Comparison of ENCODE assay signal across 26 cellular contexts in the genomic region with DNA sequence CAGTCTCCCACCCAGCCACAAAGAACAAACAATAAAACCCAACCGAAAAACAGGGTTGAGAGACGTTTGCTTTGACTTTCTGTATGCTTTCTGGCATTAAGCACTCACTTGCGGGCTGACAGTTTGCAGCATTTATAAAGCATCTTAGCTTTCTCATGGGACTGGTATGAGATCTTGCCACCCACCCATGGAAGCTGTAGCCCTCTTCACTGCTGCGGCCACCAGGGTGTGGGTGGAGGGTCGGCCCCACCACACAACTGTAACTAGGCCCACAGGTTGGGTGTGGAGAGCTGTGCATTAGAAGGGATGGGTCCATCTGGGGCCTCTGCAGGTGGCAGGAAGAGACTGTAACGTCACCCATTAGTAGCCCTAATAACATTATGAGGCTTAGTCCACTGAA.
DNase-seq lines count a peak whose midpoint lies in the region; ATAC-seq and TF ChIP-seq lines count a peak whose summit lies in the region.
"Had no signal": no experiment of that assay in that cellular context is flagged by ENCODE, and none has a peak within 500 bp of the region (broad histone marks: within the 10 kb centered on the region; RNA-seq: fewer than 3 reads in every experiment).

No MANE protein-coding gene starts in this region.

- no peak overlapping the region for H3K14ac ChIP-seq in trophoblast cell (ENCODE audit: low read length)

- H4K91ac ChIP-seq in trophoblast cell (ENCODE audit: low read depth, low read length), result peak overlapping the region; percentile 55

- H3K18ac ChIP-seq in trophoblast cell (ENCODE audit: low read length), result no peak overlapping the region

- H4K20me1 ChIP-seq in mammary epithelial cell (ENCODE audit: insufficient read depth, low read length), result peaks cover 2% of the 10 kb centered on the region

- ATAC-seq in naive thymus-derived CD8-positive, alpha-beta T cell, result no peak
- ATAC-seq in psoas muscle, result no peak
- ATAC-seq: activated T-cell treated with anti-CD3 and anti-CD28 coated beads, Interleukin-2, amount 50 U/mL, for 4 hours; left cardiac atrium; stimulated activated naive B cell treated with anti-CD40 and anti-IgM and Interleukin-4, amounts not matched to agents 10 μg/mL and 1 μg/mL and 100 μg/mL, for 72 hours had no signal

- H3K27me3 Mint-ChIP-seq in naive thymus-derived CD8-positive, alpha-beta T cell, result peaks cover 0 to 10% (median 0%) of the 10 kb centered on the region in 5 donors
- H3K27me3 Mint-ChIP-seq: CD4-positive, alpha-beta T cell; stimulated activated naive B cell treated with anti-CD40 and anti-IgM and Interleukin-4, amounts not matched to agents 10 μg/mL and 1 μg/mL and 100 μg/mL, for 72 hours had no signal

- H3K27ac Mint-ChIP-seq in naive thymus-derived CD8-positive, alpha-beta T cell, result no peak overlapping the region
- H3K27ac Mint-ChIP-seq: CD4-positive, alpha-beta T cell; HFFc6; progenitor cell of endocrine pancreas; stimulated activated naive B cell treated with anti-CD40 and anti-IgM and Interleukin-4, amounts not matched to agents 10 μg/mL and 1 μg/mL and 100 μg/mL, for 72 hours; T-helper 1 cell treated with Interleukin-12 subunit alpha and Interleukin-12 subunit beta and Interleukin-4 antibody, amounts not matched to agents 30 μg/mL and 1 μg/mL, for 36 hours had no signal

- intact Hi-C loops in breast epithelium (cut with DNase I; ENCODE audit: low total_unique reads), result no loop called here
- intact Hi-C loops in mammary epithelial cell (cut with micrococcal nuclease), result no loop called here
- intact Hi-C loops in esophagus muscularis mucosa (cut with DNase I), result loop anchor here (5.0 to 10.0 kb wide), 2 partner anchors 99 to 166 kb away; a partner anchor contains a TSS
- intact Hi-C loops in vagina (cut with DNase I), result no loop called here
- intact Hi-C loops in psoas muscle (cut with DNase I), result no loop called here

- H2AFZ ChIP-seq in mammary epithelial cell (ENCODE audit: low read depth, low read length), result no peak overlapping the region
- no peak overlapping the region for H2AFZ ChIP-seq in trophoblast cell (ENCODE audit: insufficient read depth, low read length, poor library complexity)

- WGBS in mammary epithelial cell (ENCODE audit: low coverage, missing lambda C conversion rate), result 76% methylated on average over 6 of the region's 6 CpGs
- 49% methylated on average over 3 of the region's 6 CpGs for WGBS in esophagus muscularis mucosa
- no CpG with 5 or more reads among the region's 6 CpGs for WGBS in trophoblast cell (ENCODE audit: extremely low coverage, insufficient coverage, insufficient read length)
- 64 to 80% (median 79%) methylated on average over 6 of the region's 6 CpGs for WGBS in psoas muscle, 3 donors

- H3K27ac ChIP-seq in breast epithelium (peak overlapping the region; percentile 25 to 84), mammary epithelial cell (ENCODE audit: insufficient read depth, low read depth, low read length) (no peak overlapping the region), esophagus muscularis mucosa (replicated peaks in 1 of 4) (peak overlapping the region; percentile 5 to 80 (median 72)), trophoblast cell (ENCODE audit: low read depth, low read length) (no peak overlapping the region), vagina (peak overlapping the region; percentile 59), psoas muscle (no peak overlapping the region)

- TF ChIP-seq CTCF in breast epithelium (IDR thresholded peaks at IDR 0.05), result no peak
- TF ChIP-seq CTCF in mammary epithelial cell (conservative IDR thresholded peaks at IDR 0.05 in 1 of 2, IDR thresholded peaks at IDR 0.05 in 1 of 2; ENCODE audit: extremely low read depth in 1 of 2, insufficient read depth in 1 of 2, low read depth in 1 of 2, low read length in 2 of 2), result no peak
- TF ChIP-seq CTCF in esophagus muscularis mucosa (IDR thresholded peaks at IDR 0.05), result no peak
- TF ChIP-seq CTCF in vagina (IDR thresholded peaks at IDR 0.05), result no peak
- no peak for TF ChIP-seq CTCF in psoas muscle (IDR thresholded peaks at IDR 0.05)

- H3K36me3 Mint-ChIP-seq in naive thymus-derived CD8-positive, alpha-beta T cell, result no peaks in the 10 kb centered on the region
- H3K36me3 Mint-ChIP-seq: stimulated activated naive B cell treated with anti-CD40 and anti-IgM and Interleukin-4, amounts not matched to agents 10 μg/mL and 1 μg/mL and 100 μg/mL, for 72 hours had no signal

- no peak overlapping the region for H4K12ac ChIP-seq in trophoblast cell (ENCODE audit: low read depth, low read length)

- no peaks in the 10 kb centered on the region for H3K9me3 ChIP-seq in breast epithelium
- no peaks in the 10 kb centered on the region for H3K9me3 ChIP-seq in mammary epithelial cell (replicated peaks; ENCODE audit: insufficient read depth, low read length)
- H3K9me3 ChIP-seq in esophagus muscularis mucosa, result no peaks in the 10 kb centered on the region
- no peaks in the 10 kb centered on the region for H3K9me3 ChIP-seq in trophoblast cell (ENCODE audit: insufficient read depth, low read depth, low read length)
- H3K9me3 ChIP-seq in vagina, result no peaks in the 10 kb centered on the region
- no peaks in the 10 kb centered on the region for H3K9me3 ChIP-seq in psoas muscle

- no peak overlapping the region for H2BK5ac ChIP-seq in trophoblast cell (ENCODE audit: low read depth, low read length, poor library complexity)

- no peak overlapping the region for H3K4me3 Mint-ChIP-seq in naive thymus-derived CD8-positive, alpha-beta T cell
- H3K4me3 Mint-ChIP-seq: activated T-cell treated with anti-CD3 and anti-CD28 coated beads, Interleukin-2, amount 50 U/mL, for 4 hours; CD4-positive, alpha-beta T cell; HFFc6; neural crest cell; stimulated activated naive B cell treated with anti-CD40 and anti-IgM and Interleukin-4, amounts not matched to agents 10 μg/mL and 1 μg/mL and 100 μg/mL, for 72 hours; T-helper 1 cell treated with Interleukin-12 subunit alpha and Interleukin-12 subunit beta and Interleukin-4 antibody, amounts not matched to agents 30 μg/mL and 1 μg/mL, for 36 hours had no signal

- no peaks in the 10 kb centered on the region for H3K27me3 ChIP-seq in breast epithelium
- H3K27me3 ChIP-seq in mammary epithelial cell (ENCODE audit: insufficient read depth, low read length), result peaks cover 15% of the 10 kb centered on the region
- H3K27me3 ChIP-seq in esophagus muscularis mucosa, result no peaks in the 10 kb centered on the region
- H3K27me3 ChIP-seq in trophoblast cell (ENCODE audit: insufficient read depth, low read length), result no peaks in the 10 kb centered on the region
- no peaks in the 10 kb centered on the region for H3K27me3 ChIP-seq in vagina
- H3K27me3 ChIP-seq in psoas muscle (ENCODE audit: insufficient read depth in 3 of 3, low read length in 2 of 3), result no peaks in the 10 kb centered on the region

- dilution Hi-C loops in mammary epithelial cell (cut with HindIII; ENCODE audit: low sequenced_read_pairs), result no loop called here

- H3K9me3 Mint-ChIP-seq in naive thymus-derived CD8-positive, alpha-beta T cell, result no peaks in the 10 kb centered on the region
- H3K9me3 Mint-ChIP-seq: activated T-cell treated with anti-CD3 and anti-CD28 coated beads, Interleukin-2, amount 50 U/mL, for 4 hours; CD4-positive, alpha-beta T cell; neural crest cell; stimulated activated naive B cell treated with anti-CD40 and anti-IgM and Interleukin-4, amounts not matched to agents 10 μg/mL and 1 μg/mL and 100 μg/mL, for 72 hours; T-helper 1 cell treated with Interleukin-12 subunit alpha and Interleukin-12 subunit beta and Interleukin-4 antibody, amounts not matched to agents 30 μg/mL and 1 μg/mL, for 36 hours had no signal

- no peaks in the 10 kb centered on the region for H3K36me3 ChIP-seq in breast epithelium
- no peaks in the 10 kb centered on the region for H3K36me3 ChIP-seq in mammary epithelial cell (ENCODE audit: insufficient read depth, low read length)
- H3K36me3 ChIP-seq in esophagus muscularis mucosa, result no peaks in the 10 kb centered on the region
- H3K36me3 ChIP-seq in trophoblast cell (ENCODE audit: control insufficient read depth in 1 of 2, insufficient read depth in 2 of 2, low read length in 2 of 2), result no peaks in the 10 kb centered on the region
- no peaks in the 10 kb centered on the region for H3K36me3 ChIP-seq in vagina
- H3K36me3 ChIP-seq in psoas muscle (ENCODE audit: insufficient read depth in 1 of 2, low read depth in 1 of 2), result no peaks in the 10 kb centered on the region

- POLR2A ChIA-PET in naive thymus-derived CD8-positive, alpha-beta T cell (lab: Charles Lee), result no interaction called here

- no peak overlapping the region for H3K4me2 ChIP-seq in mammary epithelial cell (ENCODE audit: insufficient read depth, low read depth, low read length)
- no peak overlapping the region for H3K4me2 ChIP-seq in trophoblast cell (ENCODE audit: low read length)
- H3K4me2 ChIP-seq: SK-N-SH had no signal

- H2AK5ac ChIP-seq in trophoblast cell (ENCODE audit: low read length), result no peak overlapping the region

- peaks cover 6% of the 10 kb centered on the region for H3K79me1 ChIP-seq in trophoblast cell (ENCODE audit: low read length)

- no peak for TF ChIP-seq EP300 in esophagus muscularis mucosa (IDR thresholded peaks at IDR 0.05)

- no TSS peak for BruUV-seq in mammary epithelial cell (replicated peaks; lab: Mats Ljungman, UMichigan)

- no peak overlapping the region for H2BK120ac ChIP-seq in trophoblast cell (ENCODE audit: insufficient read depth, low read length, poor library complexity)

- H3K4me1 Mint-ChIP-seq in naive thymus-derived CD8-positive, alpha-beta T cell, result peaks cover 0 to 5% (median 1%) of the 10 kb centered on the region in 4 donors

- H3K23ac ChIP-seq in trophoblast cell (ENCODE audit: low read length), result no peak overlapping the region

- H2BK12ac ChIP-seq in trophoblast cell (ENCODE audit: low read length), result no peak overlapping the region

- no peak overlapping the region for H3K9ac ChIP-seq in mammary epithelial cell (ENCODE audit: insufficient read depth, low read length)
- H3K9ac ChIP-seq in trophoblast cell (ENCODE audit: low read length), result no peak overlapping the region
- H3K9ac ChIP-seq: SK-N-SH had no signal

- H3K79me2 ChIP-seq in mammary epithelial cell (ENCODE audit: insufficient read depth, low read length) (no peaks in the 10 kb centered on the region), trophoblast cell (ENCODE audit: control insufficient read depth, insufficient read depth, low read length, poor library complexity) (no peaks in the 10 kb centered on the region)

- no peak for TF ChIP-seq POLR2A in breast epithelium (IDR thresholded peaks at IDR 0.05)
- no peak for TF ChIP-seq POLR2A in esophagus muscularis mucosa (IDR thresholded peaks at IDR 0.05; ENCODE audit: low read depth)
- no peak for TF ChIP-seq POLR2A in vagina (IDR thresholded peaks at IDR 0.05)

- H4K8ac ChIP-seq in trophoblast cell (ENCODE audit: low read depth, low read length), result no peak overlapping the region

- CTCF ChIA-PET in mammary epithelial cell (lab: Charles Lee; ENCODE audit: low non-redundant PET), result no interaction called here

- H3K4ac ChIP-seq in trophoblast cell (ENCODE audit: low read depth, low read length), result no peak overlapping the region

- in situ Hi-C loops in mammary epithelial cell (cut with MboI; ENCODE audit: low sequenced_read_pairs in 2 of 2), result no loop called here

- DNase-seq in breast epithelium (ENCODE audit: low spot score in 2 of 2) (no peak), mammary epithelial cell (no peak), esophagus muscularis mucosa (ENCODE audit: extremely low spot score) (peak; percentile 53), trophoblast cell (no peak), vagina (ENCODE audit: extremely low spot score in 2 of 2) (peak in 1 of 2 donors; percentile 52), hippocampal formation (lab: John Stamatoyannopoulos, UW) (no peak), psoas muscle (no peak)
- DNase-seq in naive thymus-derived CD8-positive, alpha-beta T cell, result no peak
- DNase-seq: activated CD4-positive, alpha-beta T cell treated with anti-CD3 and anti-CD28 coated beads, Interleukin-2, amount 50 U/mL, for 1 hour; activated CD4-positive, CD25-positive, alpha-beta regulatory T cell; activated gamma-delta T cell treated with Interleukin-2 at 50 U/mL for 16 hours; activated T-cell treated with anti-CD3 and anti-CD28 coated beads, Interleukin-2, amount 50 U/mL, for 4 hours; CD4-positive, alpha-beta T cell; cerebellar nuclear complex; HFFc6; left cardiac atrium; NCI-H1092; NCI-H1694 treated with DMSO at 0.1 percent for 48 hours; NCI-H510A treated with DMSO at 0.1 percent for 48 hours; OCI-M1; stimulated activated CD4-positive, alpha-beta T cell treated with anti-CD3 and anti-CD28 coated beads, Interleukin-15, amount 100 ng/mL, for 24 hours; stimulated activated naive B cell treated with anti-CD40 and anti-IgM and Interleukin-4, amounts not matched to agents 10 μg/mL and 1 μg/mL and 100 μg/mL, for 72 hours had no signal

- peaks cover 3 to 17% of the 10 kb centered on the region in 2 donors for H3K4me1 ChIP-seq in breast epithelium
- peaks cover 6% of the 10 kb centered on the region for H3K4me1 ChIP-seq in mammary epithelial cell (ENCODE audit: insufficient read depth, low read length)
- H3K4me1 ChIP-seq in esophagus muscularis mucosa, result peaks cover 9 to 51% (median 47%) of the 10 kb centered on the region in 4 donors
- H3K4me1 ChIP-seq in trophoblast cell (ENCODE audit: control insufficient read depth in 1 of 2, insufficient read depth in 2 of 2, low read length in 2 of 2), result peaks cover 22 to 29% of the 10 kb centered on the region in 2 experiments
- peaks cover 42% of the 10 kb centered on the region for H3K4me1 ChIP-seq in vagina
- H3K4me1 ChIP-seq in psoas muscle, result peaks cover 5% of the 10 kb centered on the region

- no peak overlapping the region for H3K4me3 ChIP-seq in breast epithelium
- no peak overlapping the region for H3K4me3 ChIP-seq in mammary epithelial cell (replicated peaks in 1 of 3; ENCODE audit: insufficient read depth in 1 of 3, low read depth in 2 of 3, low read length in 3 of 3)
- no peak overlapping the region for H3K4me3 ChIP-seq in esophagus muscularis mucosa
- H3K4me3 ChIP-seq in trophoblast cell (ENCODE audit: low read depth, low read length), result no peak overlapping the region
- H3K4me3 ChIP-seq in vagina, result no peak overlapping the region
- H3K4me3 ChIP-seq in psoas muscle, result no peak overlapping the region

Comparison
In these comparisons a context has a peak if more than half of its experiments do, and no peak if none do; other contexts are left out.
1. H3K27ac ChIP-seq: peak in breast epithelium (2 of 2), esophagus muscularis mucosa (4 of 4) and vagina (single experiment); none in mammary epithelial cell (single experiment), trophoblast cell (single experiment) and psoas muscle (single experiment).